In the genomic region with DNA sequence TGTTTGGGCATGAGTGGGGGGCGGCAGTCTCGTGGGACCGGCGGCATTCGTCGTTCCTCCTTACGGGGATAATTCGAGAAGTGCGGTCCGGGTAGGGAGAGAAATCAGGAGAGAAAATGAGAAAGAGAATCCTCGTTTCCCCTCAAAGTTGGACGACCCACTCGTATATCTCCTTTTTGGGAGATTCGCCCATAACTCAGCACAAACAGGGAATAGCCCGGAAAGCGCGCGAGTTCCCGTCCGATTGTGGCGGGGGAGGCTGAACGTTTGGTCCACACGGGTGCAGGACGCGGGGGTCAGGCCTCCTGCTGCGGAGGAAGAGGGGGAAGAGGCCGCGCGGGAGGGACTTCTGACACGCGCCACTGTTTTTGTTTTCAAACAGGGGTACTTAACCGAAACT, we compare ENCODE assay signal across 8 cellular contexts. TPM values are rescaled to one million over a fixed set of nuclear protein-coding genes. Genes with fewer than 3 reads are reported as not detected.
A peak's percentile ranks its signal among the peaks of the same experiment; 100 is the strongest.
DNase-seq lines count a peak whose midpoint lies in the region; ATAC-seq, FAIRE-seq and TF ChIP-seq lines count a peak whose summit lies in the region.

No MANE protein-coding gene starts in this region.

- no peak overlapping the region for H3K27ac ChIP-seq in iPS-20b (ENCODE audit: low read length)

- peaks cover 80% of the 10 kb centered on the region for H3K27me3 Mint-ChIP-seq in T-helper 1 cell treated with Interleukin-12 subunit alpha and Interleukin-12 subunit beta and Interleukin-4 antibody, amounts not matched to agents 30 μg/mL and 1 μg/mL, for 36 hours (ENCODE audit: low read depth)
- H3K27me3 Mint-ChIP-seq in activated naive CD8-positive, alpha-beta T cell treated with anti-CD3 and anti-CD28 coated beads, Interleukin-2, amount 50 U/mL, for 24 hours = peaks cover 68% of the 10 kb centered on the region
- peaks cover 63% of the 10 kb centered on the region for H3K27me3 Mint-ChIP-seq in stimulated activated memory B cell treated with anti-CD40 and anti-IgM and Interleukin-4, amounts not matched to agents 10 μg/mL and 1 μg/mL and 100 μg/mL, for 72 hours

- H3K27ac Mint-ChIP-seq in T-helper 1 cell treated with Interleukin-12 subunit alpha and Interleukin-12 subunit beta and Interleukin-4 antibody, amounts not matched to agents 30 μg/mL and 1 μg/mL, for 36 hours = no peak overlapping the region
- no peak overlapping the region for H3K27ac Mint-ChIP-seq in activated naive CD8-positive, alpha-beta T cell treated with anti-CD3 and anti-CD28 coated beads, Interleukin-2, amount 50 U/mL, for 24 hours
- no peak overlapping the region for H3K27ac Mint-ChIP-seq in stimulated activated memory B cell treated with anti-CD40 and anti-IgM and Interleukin-4, amounts not matched to agents 10 μg/mL and 1 μg/mL and 100 μg/mL, for 72 hours

- no peaks in the 10 kb centered on the region for H3K4me1 ChIP-seq in iPS-20b (ENCODE audit: insufficient read depth, low read length)

- H3K36me3 Mint-ChIP-seq in T-helper 1 cell treated with Interleukin-12 subunit alpha and Interleukin-12 subunit beta and Interleukin-4 antibody, amounts not matched to agents 30 μg/mL and 1 μg/mL, for 36 hours (ENCODE audit: low read depth) = peaks cover 2% of the 10 kb centered on the region
- H3K36me3 Mint-ChIP-seq in activated naive CD8-positive, alpha-beta T cell treated with anti-CD3 and anti-CD28 coated beads, Interleukin-2, amount 50 U/mL, for 24 hours (ENCODE audit: low read depth) = no peaks in the 10 kb centered on the region
- no peaks in the 10 kb centered on the region for H3K36me3 Mint-ChIP-seq in stimulated activated memory B cell treated with anti-CD40 and anti-IgM and Interleukin-4, amounts not matched to agents 10 μg/mL and 1 μg/mL and 100 μg/mL, for 72 hours

- H3K9ac ChIP-seq in iPS-20b (ENCODE audit: low read depth, low read length) = peak overlapping the region; percentile 60; the same call in 1 of the 2 replicates

- peak overlapping the region; percentile 79 for H3K4me3 ChIP-seq in iPS-20b (ENCODE audit: low read length)

- H3K36me3 ChIP-seq in iPS-20b (ENCODE audit: insufficient read depth, low read depth, low read length) = no peaks in the 10 kb centered on the region

- no peak for TF ChIP-seq POLR2A in GM12891 (IDR thresholded peaks at IDR 0.05; ENCODE audit: low read depth, low read length)

- H3K9me3 Mint-ChIP-seq in T-helper 1 cell treated with Interleukin-12 subunit alpha and Interleukin-12 subunit beta and Interleukin-4 antibody, amounts not matched to agents 30 μg/mL and 1 μg/mL, for 36 hours = no peaks in the 10 kb centered on the region
- no peaks in the 10 kb centered on the region for H3K9me3 Mint-ChIP-seq in activated naive CD8-positive, alpha-beta T cell treated with anti-CD3 and anti-CD28 coated beads, Interleukin-2, amount 50 U/mL, for 24 hours
- no peaks in the 10 kb centered on the region for H3K9me3 Mint-ChIP-seq in stimulated activated memory B cell treated with anti-CD40 and anti-IgM and Interleukin-4, amounts not matched to agents 10 μg/mL and 1 μg/mL and 100 μg/mL, for 72 hours

- H3K27me3 ChIP-seq in iPS-20b (ENCODE audit: insufficient read depth, low read length) = peaks cover 55% of the 10 kb centered on the region

- H3K4me1 Mint-ChIP-seq in T-helper 1 cell treated with Interleukin-12 subunit alpha and Interleukin-12 subunit beta and Interleukin-4 antibody, amounts not matched to agents 30 μg/mL and 1 μg/mL, for 36 hours (ENCODE audit: low read depth) = no peaks in the 10 kb centered on the region
- peaks cover 9% of the 10 kb centered on the region for H3K4me1 Mint-ChIP-seq in activated naive CD8-positive, alpha-beta T cell treated with anti-CD3 and anti-CD28 coated beads, Interleukin-2, amount 50 U/mL, for 24 hours
- H3K4me1 Mint-ChIP-seq in stimulated activated memory B cell treated with anti-CD40 and anti-IgM and Interleukin-4, amounts not matched to agents 10 μg/mL and 1 μg/mL and 100 μg/mL, for 72 hours = peaks cover 6% of the 10 kb centered on the region

- FAIRE-seq in GM12891 (lab: Jason Lieb, UNC) = no peak

- no peak for ATAC-seq in activated naive CD8-positive, alpha-beta T cell treated with anti-CD3 and anti-CD28 coated beads, Interleukin-2, amount 50 U/mL, for 24 hours
- no peak for ATAC-seq in stimulated activated memory B cell treated with anti-CD40 and anti-IgM and Interleukin-4, amounts not matched to agents 10 μg/mL and 1 μg/mL and 100 μg/mL, for 72 hours

- no peaks in the 10 kb centered on the region; the same call in 1 of the 2 replicates for H3K9me3 ChIP-seq in iPS-20b (ENCODE audit: insufficient read depth, low read depth, low read length)

- DNase-seq in T-helper 1 cell = no peak
- no peak for DNase-seq in activated naive CD8-positive, alpha-beta T cell treated with anti-CD3 and anti-CD28 coated beads, Interleukin-2, amount 50 U/mL, for 24 hours
- no peak for DNase-seq in mesenteric fat pad (ENCODE audit: low spot score)
- DNase-seq in GM12891 (ENCODE audit: insufficient read length, low spot score) = no peak
- DNase-seq in superior temporal gyrus (ENCODE audit: extremely low spot score) = no peak

- H3K4me3 Mint-ChIP-seq in T-helper 1 cell treated with Interleukin-12 subunit alpha and Interleukin-12 subunit beta and Interleukin-4 antibody, amounts not matched to agents 30 μg/mL and 1 μg/mL, for 36 hours = peak overlapping the region; percentile 63
- H3K4me3 Mint-ChIP-seq in activated naive CD8-positive, alpha-beta T cell treated with anti-CD3 and anti-CD28 coated beads, Interleukin-2, amount 50 U/mL, for 24 hours = peak overlapping the region; percentile 59
- peak overlapping the region; percentile 13 for H3K4me3 Mint-ChIP-seq in stimulated activated memory B cell treated with anti-CD40 and anti-IgM and Interleukin-4, amounts not matched to agents 10 μg/mL and 1 μg/mL and 100 μg/mL, for 72 hours

TF ChIP-seq in GM12891, 5 proteins besides CTCF, POLR2A, EP300 and RAD21:
- no peak for TF ChIP-seq POLR2AphosphoS5 (IDR thresholded peaks at IDR 0.05; ENCODE audit: low read depth, low read length)
- TF ChIP-seq PAX5 (IDR thresholded peaks at IDR 0.05; ENCODE audit: insufficient read depth, low read length, severe bottlenecking) = no peak
- no peak for TF ChIP-seq POU2F2 (IDR thresholded peaks at IDR 0.05; ENCODE audit: low read depth, low read length)

RNA-seq across cellular contexts. Expression of gene POPDC3, which starts 42.4 kb away (rescaled TPM):
- total RNA-seq in mesenteric fat pad = 9.7 TPM
- polyA plus RNA-seq in GM12891 (2012; ENCODE audit: low read depth, missing spikeins) = 0.27 TPM

Comparison
In these comparisons a context has a peak if more than half of its experiments do, and no peak if none do; other contexts are left out.
1. H3K4me3 Mint-ChIP-seq: peak in every context shown above with its lines; median percentile 63 in T-helper 1 cell treated with Interleukin-12 subunit alpha and Interleukin-12 subunit beta and Interleukin-4 antibody, amounts not matched to agents 30 μg/mL and 1 μg/mL, for 36 hours; 59 in activated naive CD8-positive, alpha-beta T cell treated with anti-CD3 and anti-CD28 coated beads, Interleukin-2, amount 50 U/mL, for 24 hours; 13 in stimulated activated memory B cell treated with anti-CD40 and anti-IgM and Interleukin-4, amounts not matched to agents 10 μg/mL and 1 μg/mL and 100 μg/mL, for 72 hours.